In genomic region chr20:10654630-10655029, GRCh38 we compare ENCODE assay signal across 9 cellular contexts. TPM values are rescaled to one million over a fixed set of nuclear protein-coding genes. Genes with fewer than 3 reads are reported as not detected.
A peak's percentile ranks its signal among the peaks of the same experiment; 100 is the strongest.
DNase-seq lines count a peak whose midpoint lies in the region; ATAC-seq and TF ChIP-seq lines count a peak whose summit lies in the region.
"Had no signal": no experiment of that assay in that cellular context is flagged by ENCODE, and none has a peak within 500 bp of the region (broad histone marks: within the 10 kb centered on the region; RNA-seq: fewer than 3 reads in every experiment).

No MANE protein-coding gene starts in this region.

- H3K27me3 ChIP-seq in stomach = no peaks in the 10 kb centered on the region

- no peak overlapping the region for H3K4me3 ChIP-seq in stomach

- intact Hi-C loops in stomach (cut with DNase I; ENCODE audit: low total_unique reads) = no loop called here

- H3K36me3 ChIP-seq in stomach = peaks cover 41 to 92% (median 73%) of the 10 kb centered on the region in 4 donors

- POLR2A ChIA-PET in activated CD4-positive, alpha-beta memory T cell treated with anti-CD3 and anti-CD28 coated beads, Interleukin-2, amount 10 ng/mL, durations not matched to agents 7 days and 5 days (lab: Charles Lee) = no interaction called here

- ATAC-seq in GM19438 (IDR thresholded peaks at IDR 0.05; ENCODE audit: low read depth, unreplicated experiment) = peak; percentile 67
- peak; percentile 78 for ATAC-seq in HG03196 (IDR thresholded peaks at IDR 0.05; ENCODE audit: unreplicated experiment)
- ATAC-seq in HG03521 (IDR thresholded peaks at IDR 0.05; ENCODE audit: unreplicated experiment) = no peak
- ATAC-seq: HCT116 had no signal

- WGBS in stomach, 5 donors = 28 to 44% (median 34%) methylated on average over 7 of the region's 7 CpGs

- H3K27me3 Mint-ChIP-seq in activated CD4-positive, alpha-beta memory T cell treated with anti-CD3 and anti-CD28 coated beads, Interleukin-2, amount 10 ng/mL, durations not matched to agents 7 days and 5 days = peaks cover 27% of the 10 kb centered on the region

- no peak overlapping the region for H3K27ac Mint-ChIP-seq in activated CD4-positive, alpha-beta memory T cell treated with anti-CD3 and anti-CD28 coated beads, Interleukin-2, amount 10 ng/mL, durations not matched to agents 7 days and 5 days

- TF ChIP-seq EP300 in stomach (IDR thresholded peaks at IDR 0.05) = no peak

- CTCF ChIA-PET in activated CD4-positive, alpha-beta memory T cell treated with anti-CD3 and anti-CD28 coated beads, Interleukin-2, amount 10 ng/mL, durations not matched to agents 7 days and 5 days (lab: Charles Lee) = no interaction called here

- H3K9me3 Mint-ChIP-seq in activated CD4-positive, alpha-beta memory T cell treated with anti-CD3 and anti-CD28 coated beads, Interleukin-2, amount 10 ng/mL, durations not matched to agents 7 days and 5 days = no peaks in the 10 kb centered on the region

- H3K9me3 ChIP-seq in stomach = no peaks in the 10 kb centered on the region

- no peak for TF ChIP-seq CTCF in stomach (IDR thresholded peaks at IDR 0.05)

- no peaks in the 10 kb centered on the region for H3K36me3 Mint-ChIP-seq in activated CD4-positive, alpha-beta memory T cell treated with anti-CD3 and anti-CD28 coated beads, Interleukin-2, amount 10 ng/mL, durations not matched to agents 7 days and 5 days (ENCODE audit: low read depth)

- H3K4me1 ChIP-seq in stomach = peaks cover 40 to 87% (median 66%) of the 10 kb centered on the region in 4 donors

- no peaks in the 10 kb centered on the region for H3K4me1 Mint-ChIP-seq in activated CD4-positive, alpha-beta memory T cell treated with anti-CD3 and anti-CD28 coated beads, Interleukin-2, amount 10 ng/mL, durations not matched to agents 7 days and 5 days

- H3K4me3 Mint-ChIP-seq in activated CD4-positive, alpha-beta memory T cell treated with anti-CD3 and anti-CD28 coated beads, Interleukin-2, amount 10 ng/mL, durations not matched to agents 7 days and 5 days = no peak overlapping the region

- DNase-seq in epithelial cell of prostate (ENCODE audit: low read depth, low spot score) (peak; percentile 96), stomach (peak; percentile 46), CD1c-positive myeloid dendritic cell (ENCODE audit: extremely low spot score) (no peak)
- DNase-seq in activated CD4-positive, alpha-beta memory T cell treated with anti-CD3 and anti-CD28 coated beads, Interleukin-2, amount 10 ng/mL, durations not matched to agents 7 days and 5 days = no peak
- no peak for DNase-seq in activated effector memory CD4-positive, alpha-beta T cell treated with Interleukin-2 at 50 U/mL for 16 hours

- TF ChIP-seq POLR2A in stomach (IDR thresholded peaks at IDR 0.05) = no peak

- H3K27ac ChIP-seq in epithelial cell of prostate (peak overlapping the region; percentile 99), stomach (peak overlapping the region; percentile 2 to 86 (median 78))

RNA-seq across cellular contexts. Expression of gene JAG1, which starts 19.2 kb away (rescaled TPM):
- total RNA-seq in stomach = 100 to 1,000 TPM in 1 of 5 donors, 10 to 100 TPM in 4; 54.8 to 133 (median 95.0) TPM
- 10 to 100 TPM in 1 of 3 donors, 1 to 10 TPM in 2; 5.2 to 26.3 (median 7.5) TPM for polyA plus RNA-seq in stomach
- under 1 TPM; 0.15 to 0.30 TPM for total RNA-seq in activated CD4-positive, alpha-beta memory T cell treated with anti-CD3 and anti-CD28 coated beads, Interleukin-2, amount 10 ng/mL, durations not matched to agents 7 days and 5 days

Comparison
In these comparisons a context has a peak if more than half of its experiments do, and no peak if none do; other contexts are left out.
1. DNase-seq: peak in epithelial cell of prostate (single experiment) and stomach (single experiment); none in activated CD4-positive, alpha-beta memory T cell treated with anti-CD3 and anti-CD28 coated beads, Interleukin-2, amount 10 ng/mL, durations not matched to agents 7 days and 5 days (single experiment), CD1c-positive myeloid dendritic cell (single experiment) and activated effector memory CD4-positive, alpha-beta T cell treated with Interleukin-2 at 50 U/mL for 16 hours (single experiment).
2. RNA of gene JAG1, which starts 19.2 kb away (total RNA-seq): 54.8 to 133 TPM in stomach; 0.15 to 0.30 TPM in activated CD4-positive, alpha-beta memory T cell treated with anti-CD3 and anti-CD28 coated beads, Interleukin-2, amount 10 ng/mL, durations not matched to agents 7 days and 5 days; every median in the first group is over 10 times any median in the second.